ENCODE assay signal across 8 cellular contexts in the genomic region with DNA sequence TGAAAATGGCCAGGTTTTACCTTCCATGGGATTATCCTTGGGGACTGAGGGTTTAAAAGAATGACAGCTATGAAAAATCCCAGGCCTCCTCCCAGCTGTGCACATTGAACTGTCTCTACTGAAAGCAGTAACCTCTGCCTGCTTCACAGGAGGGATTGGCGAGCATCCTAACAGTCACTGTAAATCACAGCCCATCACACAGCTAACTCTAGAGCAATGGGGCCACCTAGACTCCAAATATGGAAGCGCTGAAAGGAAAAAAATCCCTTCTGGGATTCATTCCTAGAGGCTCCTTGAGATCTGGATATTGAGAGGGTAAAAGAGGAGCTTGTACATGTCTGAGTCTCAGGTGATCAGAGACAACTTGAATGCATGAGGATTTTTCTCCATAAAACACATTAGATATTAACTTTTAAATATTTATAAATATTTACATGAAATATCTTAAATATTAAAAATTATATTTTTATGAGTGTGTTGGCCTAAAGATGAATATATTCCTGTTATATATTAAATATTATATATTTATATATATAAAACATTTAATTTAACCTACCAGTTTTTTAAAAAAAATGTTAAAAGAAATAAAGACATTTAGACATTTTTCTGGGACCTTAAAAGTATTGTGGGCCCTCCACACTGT.
A peak's percentile ranks its signal among the peaks of the same experiment; 100 is the strongest.
DNase-seq lines count a peak whose midpoint lies in the region; ATAC-seq and TF ChIP-seq lines count a peak whose summit lies in the region.

No MANE protein-coding gene starts in this region.

- H3K4me3 ChIP-seq in adrenal gland, result no peak overlapping the region

- peak; percentile 77 for DNase-seq in DMS53 (lab: John Stamatoyannopoulos, UW)
- peak; percentile 89 for DNase-seq in NCI-H1092 treated with DMSO at 0.1 percent for 48 hours (lab: John Stamatoyannopoulos, UW)
- DNase-seq in adrenal gland, result peak; percentile 38 to 85 (median 66)
- DNase-seq in kidney glomerular epithelial cell (lab: John Stamatoyannopoulos, UW), result peak; percentile 71
- DNase-seq in activated T-cell treated with anti-CD3 and anti-CD28 coated beads, Interleukin-2, amount 50 U/mL, for 1 hour, result no peak
- no peak for DNase-seq in omental fat pad (ENCODE audit: low spot score)

- ATAC-seq in HG02840 (IDR thresholded peaks at IDR 0.05; ENCODE audit: low FRiP score, unreplicated experiment), result no peak
- no peak for ATAC-seq in GM21825 (IDR thresholded peaks at IDR 0.05; ENCODE audit: unreplicated experiment)
- ATAC-seq in omental fat pad (ENCODE audit: low FRiP score), result no peak

- TF ChIP-seq CTCF in adrenal gland (IDR thresholded peaks at IDR 0.05) (peak; percentile 9 to 60 (median 51)), omental fat pad (IDR thresholded peaks at IDR 0.05) (no peak)

- intact Hi-C loops in adrenal gland (cut with DNase I), result loop anchor here (5.0 to 10.0 kb wide), 3 partner anchors 432 to 450 kb away; no protein-coding TSS in a partner anchor

- no peak for TF ChIP-seq POLR2A in adrenal gland (IDR thresholded peaks at IDR 0.05)

- no peak overlapping the region for H3K27ac ChIP-seq in adrenal gland

- peaks cover 5% of the 10 kb centered on the region in 2 donors for H3K4me1 ChIP-seq in adrenal gland (replicated peaks in 1 of 2)

- 14 to 35% (median 22%) methylated on average over 2 of the region's 2 CpGs for WGBS in adrenal gland, 4 donors

- H3K9me3 ChIP-seq in adrenal gland (replicated peaks in 1 of 3), result no peaks in the 10 kb centered on the region

- H3K36me3 ChIP-seq in adrenal gland (replicated peaks in 1 of 2), result no peaks in the 10 kb centered on the region

- H3K27me3 ChIP-seq in adrenal gland, result no peaks in the 10 kb centered on the region

Comparison
In these comparisons a context has a peak if more than half of its experiments do, and no peak if none do; other contexts are left out.
1. DNase-seq: peak in DMS53 (single experiment), NCI-H1092 treated with DMSO at 0.1 percent for 48 hours (single experiment), adrenal gland (7 of 7) and kidney glomerular epithelial cell (single experiment); none in activated T-cell treated with anti-CD3 and anti-CD28 coated beads, Interleukin-2, amount 50 U/mL, for 1 hour (single experiment) and omental fat pad (single experiment).
2. CTCF ChIP-seq: peak in adrenal gland (6 of 6); none in omental fat pad (0 of 3).